Comparison of ENCODE assay signal across 1 cellular context in the genomic region with DNA sequence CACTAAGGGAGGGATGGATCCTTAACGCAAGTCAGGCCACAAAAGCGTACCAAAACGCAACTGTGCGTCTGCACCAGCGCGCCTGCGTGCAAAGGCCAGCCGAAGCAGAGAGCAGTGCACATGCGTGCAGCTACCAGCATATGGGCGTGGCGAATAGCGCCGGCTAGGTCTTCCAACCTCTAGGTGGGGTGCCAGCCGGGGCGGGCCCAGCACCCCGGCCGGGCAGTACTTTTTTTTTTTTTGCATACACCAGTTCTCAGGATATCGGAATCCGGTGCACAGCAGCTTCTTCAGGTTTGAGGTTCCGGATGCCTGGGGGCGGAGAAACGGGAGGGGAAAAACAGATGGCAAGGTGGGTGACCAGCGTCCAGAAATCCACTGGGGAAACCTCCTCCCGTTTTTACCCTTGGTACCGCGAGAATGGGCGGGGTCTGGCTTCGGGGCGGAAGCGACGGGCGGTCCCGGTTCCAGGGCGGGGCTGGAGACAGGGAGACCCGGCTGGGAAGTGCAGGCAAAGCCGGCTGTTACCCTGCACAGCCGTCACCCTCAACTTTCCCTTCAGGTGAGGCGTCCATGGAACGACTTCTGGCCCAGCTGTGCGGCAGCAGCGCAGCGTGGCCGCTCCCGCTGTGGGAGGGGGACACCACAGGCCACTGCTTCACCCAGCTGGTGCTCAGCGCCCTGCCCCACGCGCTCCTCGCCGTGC.
TF ChIP-seq lines count a peak whose summit lies in the region.

A gene with protein sequence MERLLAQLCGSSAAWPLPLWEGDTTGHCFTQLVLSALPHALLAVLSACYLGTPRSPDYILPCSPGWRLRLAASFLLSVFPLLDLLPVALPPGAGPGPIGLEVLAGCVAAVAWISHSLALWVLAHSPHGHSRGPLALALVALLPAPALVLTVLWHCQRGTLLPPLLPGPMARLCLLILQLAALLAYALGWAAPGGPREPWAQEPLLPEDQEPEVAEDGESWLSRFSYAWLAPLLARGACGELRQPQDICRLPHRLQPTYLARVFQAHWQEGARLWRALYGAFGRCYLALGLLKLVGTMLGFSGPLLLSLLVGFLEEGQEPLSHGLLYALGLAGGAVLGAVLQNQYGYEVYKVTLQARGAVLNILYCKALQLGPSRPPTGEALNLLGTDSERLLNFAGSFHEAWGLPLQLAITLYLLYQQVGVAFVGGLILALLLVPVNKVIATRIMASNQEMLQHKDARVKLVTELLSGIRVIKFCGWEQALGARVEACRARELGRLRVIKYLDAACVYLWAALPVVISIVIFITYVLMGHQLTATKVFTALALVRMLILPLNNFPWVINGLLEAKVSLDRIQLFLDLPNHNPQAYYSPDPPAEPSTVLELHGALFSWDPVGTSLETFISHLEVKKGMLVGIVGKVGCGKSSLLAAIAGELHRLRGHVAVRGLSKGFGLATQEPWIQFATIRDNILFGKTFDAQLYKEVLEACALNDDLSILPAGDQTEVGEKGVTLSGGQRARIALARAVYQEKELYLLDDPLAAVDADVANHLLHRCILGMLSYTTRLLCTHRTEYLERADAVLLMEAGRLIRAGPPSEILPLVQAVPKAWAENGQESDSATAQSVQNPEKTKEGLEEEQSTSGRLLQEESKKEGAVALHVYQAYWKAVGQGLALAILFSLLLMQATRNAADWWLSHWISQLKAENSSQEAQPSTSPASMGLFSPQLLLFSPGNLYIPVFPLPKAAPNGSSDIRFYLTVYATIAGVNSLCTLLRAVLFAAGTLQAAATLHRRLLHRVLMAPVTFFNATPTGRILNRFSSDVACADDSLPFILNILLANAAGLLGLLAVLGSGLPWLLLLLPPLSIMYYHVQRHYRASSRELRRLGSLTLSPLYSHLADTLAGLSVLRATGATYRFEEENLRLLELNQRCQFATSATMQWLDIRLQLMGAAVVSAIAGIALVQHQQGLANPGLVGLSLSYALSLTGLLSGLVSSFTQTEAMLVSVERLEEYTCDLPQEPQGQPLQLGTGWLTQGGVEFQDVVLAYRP (N-terminal part only) (plus strand): TSS at position 136 of the 706 bp plus-strand sequence. CDS start 438 bp downstream, at position 574.

TF ChIP-seq in K562, 482 proteins besides CTCF, POLR2A, EP300 and RAD21 (continued from another document and continues in another):
- TF ChIP-seq, protein P1, sequence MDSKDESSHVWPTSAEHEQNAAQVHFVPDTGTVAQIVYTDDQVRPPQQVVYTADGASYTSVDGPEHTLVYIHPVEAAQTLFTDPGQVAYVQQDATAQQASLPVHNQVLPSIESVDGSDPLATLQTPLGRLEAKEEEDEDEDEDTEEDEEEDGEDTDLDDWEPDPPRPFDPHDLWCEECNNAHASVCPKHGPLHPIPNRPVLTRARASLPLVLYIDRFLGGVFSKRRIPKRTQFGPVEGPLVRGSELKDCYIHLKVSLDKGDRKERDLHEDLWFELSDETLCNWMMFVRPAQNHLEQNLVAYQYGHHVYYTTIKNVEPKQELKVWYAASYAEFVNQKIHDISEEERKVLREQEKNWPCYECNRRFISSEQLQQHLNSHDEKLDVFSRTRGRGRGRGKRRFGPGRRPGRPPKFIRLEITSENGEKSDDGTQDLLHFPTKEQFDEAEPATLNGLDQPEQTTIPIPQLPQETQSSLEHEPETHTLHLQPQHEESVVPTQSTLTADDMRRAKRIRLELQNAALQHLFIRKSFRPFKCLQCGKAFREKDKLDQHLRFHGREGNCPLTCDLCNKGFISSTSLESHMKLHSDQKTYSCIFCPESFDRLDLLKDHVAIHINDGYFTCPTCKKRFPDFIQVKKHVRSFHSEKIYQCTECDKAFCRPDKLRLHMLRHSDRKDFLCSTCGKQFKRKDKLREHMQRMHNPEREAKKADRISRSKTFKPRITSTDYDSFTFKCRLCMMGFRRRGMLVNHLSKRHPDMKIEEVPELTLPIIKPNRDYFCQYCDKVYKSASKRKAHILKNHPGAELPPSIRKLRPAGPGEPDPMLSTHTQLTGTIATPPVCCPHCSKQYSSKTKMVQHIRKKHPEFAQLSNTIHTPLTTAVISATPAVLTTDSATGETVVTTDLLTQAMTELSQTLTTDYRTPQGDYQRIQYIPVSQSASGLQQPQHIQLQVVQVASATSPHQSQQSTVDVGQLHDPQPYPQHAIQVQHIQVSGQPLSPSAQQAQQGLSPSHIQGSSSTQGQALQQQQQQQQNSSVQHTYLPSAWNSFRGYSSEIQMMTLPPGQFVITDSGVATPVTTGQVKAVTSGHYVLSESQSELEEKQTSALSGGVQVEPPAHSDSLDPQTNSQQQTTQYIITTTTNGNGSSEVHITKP (IDR thresholded peaks at IDR 0.05; ENCODE audit: partially characterized antibody): peak; percentile 92
- 0 out of 2 replicates have a peak, but pooled peaks have one; percentile 25 for TF ChIP-seq TOE1 (IDR thresholded peaks at IDR 0.05; ENCODE audit: borderline replicate concordance)
- no peak for TF ChIP-seq TOE1 (CRISPR knock-in tag; IDR thresholded peaks at IDR 0.05; ENCODE audit: borderline replicate concordance, low read depth)
- TF ChIP-seq ZNF717 (CRISPR knock-in tag; IDR thresholded peaks at IDR 0.05): no peak
- TF ChIP-seq ZNF41 (CRISPR knock-in tag; conservative IDR thresholded peaks at IDR 0.05): no peak
- TF ChIP-seq, protein P2, sequence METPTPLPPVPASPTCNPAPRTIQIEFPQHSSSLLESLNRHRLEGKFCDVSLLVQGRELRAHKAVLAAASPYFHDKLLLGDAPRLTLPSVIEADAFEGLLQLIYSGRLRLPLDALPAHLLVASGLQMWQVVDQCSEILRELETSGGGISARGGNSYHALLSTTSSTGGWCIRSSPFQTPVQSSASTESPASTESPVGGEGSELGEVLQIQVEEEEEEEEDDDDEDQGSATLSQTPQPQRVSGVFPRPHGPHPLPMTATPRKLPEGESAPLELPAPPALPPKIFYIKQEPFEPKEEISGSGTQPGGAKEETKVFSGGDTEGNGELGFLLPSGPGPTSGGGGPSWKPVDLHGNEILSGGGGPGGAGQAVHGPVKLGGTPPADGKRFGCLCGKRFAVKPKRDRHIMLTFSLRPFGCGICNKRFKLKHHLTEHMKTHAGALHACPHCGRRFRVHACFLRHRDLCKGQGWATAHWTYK (CRISPR knock-in tag; IDR thresholded peaks at IDR 0.05): peak; percentile 82; the same call in 1 of the 2 replicates
- no peak for TF ChIP-seq ZNF140 (CRISPR knock-in tag; IDR thresholded peaks at IDR 0.05)
- no peak for TF ChIP-seq ZNF75A (CRISPR knock-in tag; IDR thresholded peaks at IDR 0.05)
- TF ChIP-seq, protein P3, sequence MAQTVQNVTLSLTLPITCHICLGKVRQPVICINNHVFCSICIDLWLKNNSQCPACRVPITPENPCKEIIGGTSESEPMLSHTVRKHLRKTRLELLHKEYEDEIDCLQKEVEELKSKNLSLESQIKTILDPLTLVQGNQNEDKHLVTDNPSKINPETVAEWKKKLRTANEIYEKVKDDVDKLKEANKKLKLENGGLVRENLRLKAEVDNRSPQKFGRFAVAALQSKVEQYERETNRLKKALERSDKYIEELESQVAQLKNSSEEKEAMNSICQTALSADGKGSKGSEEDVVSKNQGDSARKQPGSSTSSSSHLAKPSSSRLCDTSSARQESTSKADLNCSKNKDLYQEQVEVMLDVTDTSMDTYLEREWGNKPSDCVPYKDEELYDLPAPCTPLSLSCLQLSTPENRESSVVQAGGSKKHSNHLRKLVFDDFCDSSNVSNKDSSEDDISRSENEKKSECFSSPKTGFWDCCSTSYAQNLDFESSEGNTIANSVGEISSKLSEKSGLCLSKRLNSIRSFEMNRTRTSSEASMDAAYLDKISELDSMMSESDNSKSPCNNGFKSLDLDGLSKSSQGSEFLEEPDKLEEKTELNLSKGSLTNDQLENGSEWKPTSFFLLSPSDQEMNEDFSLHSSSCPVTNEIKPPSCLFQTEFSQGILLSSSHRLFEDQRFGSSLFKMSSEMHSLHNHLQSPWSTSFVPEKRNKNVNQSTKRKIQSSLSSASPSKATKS (CRISPR knock-in tag; IDR thresholded peaks at IDR 0.05): no peak
- 0 out of 2 replicates have a peak, but pooled peaks have one; percentile 32 for TF ChIP-seq KLF16 (IDR thresholded peaks at IDR 0.05)
- TF ChIP-seq PHB (CRISPR knock-in tag; IDR thresholded peaks at IDR 0.05): no peak
- TF ChIP-seq FOXA3 (CRISPR knock-in tag; conservative IDR thresholded peaks at IDR 0.05 in 1 of 2, IDR thresholded peaks at IDR 0.05 in 1 of 2): 0 out of 4 replicates have a peak, but pooled peaks of 1 of the 2 experiments have one; percentile 13
- TF ChIP-seq DACH1 (IDR thresholded peaks at IDR 0.05; ENCODE audit: partially characterized antibody): peak; percentile 45
- TF ChIP-seq, protein P4, sequence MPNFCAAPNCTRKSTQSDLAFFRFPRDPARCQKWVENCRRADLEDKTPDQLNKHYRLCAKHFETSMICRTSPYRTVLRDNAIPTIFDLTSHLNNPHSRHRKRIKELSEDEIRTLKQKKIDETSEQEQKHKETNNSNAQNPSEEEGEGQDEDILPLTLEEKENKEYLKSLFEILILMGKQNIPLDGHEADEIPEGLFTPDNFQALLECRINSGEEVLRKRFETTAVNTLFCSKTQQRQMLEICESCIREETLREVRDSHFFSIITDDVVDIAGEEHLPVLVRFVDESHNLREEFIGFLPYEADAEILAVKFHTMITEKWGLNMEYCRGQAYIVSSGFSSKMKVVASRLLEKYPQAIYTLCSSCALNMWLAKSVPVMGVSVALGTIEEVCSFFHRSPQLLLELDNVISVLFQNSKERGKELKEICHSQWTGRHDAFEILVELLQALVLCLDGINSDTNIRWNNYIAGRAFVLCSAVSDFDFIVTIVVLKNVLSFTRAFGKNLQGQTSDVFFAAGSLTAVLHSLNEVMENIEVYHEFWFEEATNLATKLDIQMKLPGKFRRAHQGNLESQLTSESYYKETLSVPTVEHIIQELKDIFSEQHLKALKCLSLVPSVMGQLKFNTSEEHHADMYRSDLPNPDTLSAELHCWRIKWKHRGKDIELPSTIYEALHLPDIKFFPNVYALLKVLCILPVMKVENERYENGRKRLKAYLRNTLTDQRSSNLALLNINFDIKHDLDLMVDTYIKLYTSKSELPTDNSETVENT (CRISPR knock-in tag; IDR thresholded peaks at IDR 0.05): peak; percentile 66; the same call in 1 of the 2 replicates
- TF ChIP-seq, protein P5, sequence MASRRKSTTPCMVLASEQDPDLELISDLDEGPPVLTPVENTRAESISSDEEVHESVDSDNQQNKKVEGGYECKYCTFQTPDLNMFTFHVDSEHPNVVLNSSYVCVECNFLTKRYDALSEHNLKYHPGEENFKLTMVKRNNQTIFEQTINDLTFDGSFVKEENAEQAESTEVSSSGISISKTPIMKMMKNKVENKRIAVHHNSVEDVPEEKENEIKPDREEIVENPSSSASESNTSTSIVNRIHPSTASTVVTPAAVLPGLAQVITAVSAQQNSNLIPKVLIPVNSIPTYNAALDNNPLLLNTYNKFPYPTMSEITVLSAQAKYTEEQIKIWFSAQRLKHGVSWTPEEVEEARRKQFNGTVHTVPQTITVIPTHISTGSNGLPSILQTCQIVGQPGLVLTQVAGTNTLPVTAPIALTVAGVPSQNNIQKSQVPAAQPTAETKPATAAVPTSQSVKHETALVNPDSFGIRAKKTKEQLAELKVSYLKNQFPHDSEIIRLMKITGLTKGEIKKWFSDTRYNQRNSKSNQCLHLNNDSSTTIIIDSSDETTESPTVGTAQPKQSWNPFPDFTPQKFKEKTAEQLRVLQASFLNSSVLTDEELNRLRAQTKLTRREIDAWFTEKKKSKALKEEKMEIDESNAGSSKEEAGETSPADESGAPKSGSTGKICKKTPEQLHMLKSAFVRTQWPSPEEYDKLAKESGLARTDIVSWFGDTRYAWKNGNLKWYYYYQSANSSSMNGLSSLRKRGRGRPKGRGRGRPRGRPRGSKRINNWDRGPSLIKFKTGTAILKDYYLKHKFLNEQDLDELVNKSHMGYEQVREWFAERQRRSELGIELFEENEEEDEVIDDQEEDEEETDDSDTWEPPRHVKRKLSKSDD (conservative IDR thresholded peaks at IDR 0.05; ENCODE audit: low read length): no peak
- TF ChIP-seq, protein P6, sequence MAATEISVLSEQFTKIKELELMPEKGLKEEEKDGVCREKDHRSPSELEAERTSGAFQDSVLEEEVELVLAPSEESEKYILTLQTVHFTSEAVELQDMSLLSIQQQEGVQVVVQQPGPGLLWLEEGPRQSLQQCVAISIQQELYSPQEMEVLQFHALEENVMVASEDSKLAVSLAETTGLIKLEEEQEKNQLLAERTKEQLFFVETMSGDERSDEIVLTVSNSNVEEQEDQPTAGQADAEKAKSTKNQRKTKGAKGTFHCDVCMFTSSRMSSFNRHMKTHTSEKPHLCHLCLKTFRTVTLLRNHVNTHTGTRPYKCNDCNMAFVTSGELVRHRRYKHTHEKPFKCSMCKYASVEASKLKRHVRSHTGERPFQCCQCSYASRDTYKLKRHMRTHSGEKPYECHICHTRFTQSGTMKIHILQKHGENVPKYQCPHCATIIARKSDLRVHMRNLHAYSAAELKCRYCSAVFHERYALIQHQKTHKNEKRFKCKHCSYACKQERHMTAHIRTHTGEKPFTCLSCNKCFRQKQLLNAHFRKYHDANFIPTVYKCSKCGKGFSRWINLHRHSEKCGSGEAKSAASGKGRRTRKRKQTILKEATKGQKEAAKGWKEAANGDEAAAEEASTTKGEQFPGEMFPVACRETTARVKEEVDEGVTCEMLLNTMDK (IDR thresholded peaks at IDR 0.05; ENCODE audit: borderline replicate concordance, insufficient read depth, low read depth, low read length, poor library complexity, severe bottlenecking): peak; percentile 88
- TF ChIP-seq NFE2 (IDR thresholded peaks at IDR 0.05; ENCODE audit: low read depth): no peak
- peak; percentile 65 for TF ChIP-seq HCFC1 (IDR thresholded peaks at IDR 0.05; ENCODE audit: low read depth, low read length)
- TF ChIP-seq NONO (IDR thresholded peaks at IDR 0.05; ENCODE audit: low read depth in 2 of 2, low read length in 1 of 2): 0 out of 4 replicates have a peak, but pooled peaks of 1 of the 2 experiments have one; percentile 6
- TF ChIP-seq, protein P7, sequence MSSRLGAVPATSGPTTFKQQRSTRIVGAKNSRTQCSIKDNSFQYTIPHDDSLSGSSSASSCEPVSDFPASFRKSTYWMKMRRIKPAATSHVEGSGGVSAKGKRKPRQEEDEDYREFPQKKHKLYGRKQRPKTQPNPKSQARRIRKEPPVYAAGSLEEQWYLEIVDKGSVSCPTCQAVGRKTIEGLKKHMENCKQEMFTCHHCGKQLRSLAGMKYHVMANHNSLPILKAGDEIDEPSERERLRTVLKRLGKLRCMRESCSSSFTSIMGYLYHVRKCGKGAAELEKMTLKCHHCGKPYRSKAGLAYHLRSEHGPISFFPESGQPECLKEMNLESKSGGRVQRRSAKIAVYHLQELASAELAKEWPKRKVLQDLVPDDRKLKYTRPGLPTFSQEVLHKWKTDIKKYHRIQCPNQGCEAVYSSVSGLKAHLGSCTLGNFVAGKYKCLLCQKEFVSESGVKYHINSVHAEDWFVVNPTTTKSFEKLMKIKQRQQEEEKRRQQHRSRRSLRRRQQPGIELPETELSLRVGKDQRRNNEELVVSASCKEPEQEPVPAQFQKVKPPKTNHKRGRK (tag; IDR thresholded peaks at IDR 0.05): no peak
- TF ChIP-seq, protein P8, sequence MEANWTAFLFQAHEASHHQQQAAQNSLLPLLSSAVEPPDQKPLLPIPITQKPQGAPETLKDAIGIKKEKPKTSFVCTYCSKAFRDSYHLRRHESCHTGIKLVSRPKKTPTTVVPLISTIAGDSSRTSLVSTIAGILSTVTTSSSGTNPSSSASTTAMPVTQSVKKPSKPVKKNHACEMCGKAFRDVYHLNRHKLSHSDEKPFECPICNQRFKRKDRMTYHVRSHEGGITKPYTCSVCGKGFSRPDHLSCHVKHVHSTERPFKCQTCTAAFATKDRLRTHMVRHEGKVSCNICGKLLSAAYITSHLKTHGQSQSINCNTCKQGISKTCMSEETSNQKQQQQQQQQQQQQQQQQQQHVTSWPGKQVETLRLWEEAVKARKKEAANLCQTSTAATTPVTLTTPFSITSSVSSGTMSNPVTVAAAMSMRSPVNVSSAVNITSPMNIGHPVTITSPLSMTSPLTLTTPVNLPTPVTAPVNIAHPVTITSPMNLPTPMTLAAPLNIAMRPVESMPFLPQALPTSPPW (CRISPR knock-in tag; IDR thresholded peaks at IDR 0.05): peak; percentile 86
- TF ChIP-seq ZNF699 (CRISPR knock-in tag; IDR thresholded peaks at IDR 0.05; ENCODE audit: insufficient replicate concordance): no peak
